8 cellular contexts compared by ENCODE assay signal in the genomic region with DNA sequence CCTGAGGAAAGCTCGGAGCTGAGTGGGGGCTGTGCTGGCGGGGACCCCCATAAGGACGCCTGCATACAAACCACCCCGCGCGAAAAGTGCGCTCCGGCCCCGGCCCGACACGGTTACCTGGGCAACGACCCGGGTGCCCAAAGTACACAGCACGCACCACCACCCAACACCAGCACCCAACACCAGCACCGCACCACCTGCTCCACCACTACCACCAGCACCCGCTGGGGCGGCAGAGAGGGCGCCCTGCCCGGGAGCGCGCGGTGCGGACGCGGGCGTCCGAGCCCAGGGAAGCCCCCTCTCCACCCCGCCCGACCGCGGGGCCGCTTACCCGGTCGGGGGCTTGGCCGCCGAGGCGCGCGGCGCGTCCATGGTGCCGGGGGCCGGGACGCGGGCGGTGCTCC. TPM values are rescaled to one million over a fixed set of nuclear protein-coding genes. Genes with fewer than 3 reads are reported as not detected.
DNase-seq lines count a peak whose midpoint lies in the region; ATAC-seq and FAIRE-seq lines count a peak whose summit lies in the region.

No MANE protein-coding gene starts in this region.

- peaks cover 6% of the 10 kb centered on the region in 2 experiments for H3K4me1 ChIP-seq in trophoblast cell (ENCODE audit: control insufficient read depth in 1 of 2, insufficient read depth in 2 of 2, low read length in 2 of 2)

- no peak overlapping the region for H3K23ac ChIP-seq in trophoblast cell (ENCODE audit: low read length)

- peak overlapping the region; percentile 48 for H3K14ac ChIP-seq in trophoblast cell (ENCODE audit: low read length)

- H2BK120ac ChIP-seq in trophoblast cell (ENCODE audit: insufficient read depth, low read length, poor library complexity) = no peak overlapping the region

- peak overlapping the region; percentile 37 for H3K9ac ChIP-seq in trophoblast cell (ENCODE audit: low read length)

- H3K27ac ChIP-seq in trophoblast cell (ENCODE audit: low read depth, low read length) = no peak overlapping the region

- H3K4me3 ChIP-seq in trophoblast cell (ENCODE audit: low read depth, low read length) = peak overlapping the region; percentile 80

- peaks cover 4% of the 10 kb centered on the region for H3K79me2 ChIP-seq in trophoblast cell (ENCODE audit: control insufficient read depth, insufficient read depth, low read length, poor library complexity)

- peak; percentile 62 for DNase-seq in ELF-1 (ENCODE audit: low read depth, low spot score)
- DNase-seq in NCI-H526 treated with DMSO at 0.1 percent for 48 hours (lab: John Stamatoyannopoulos, UW) = peak; percentile 45
- peak; percentile 42 to 66 for DNase-seq in frontal cortex (ENCODE audit: low spot score in 2 of 2)
- DNase-seq in trophoblast cell = peak; percentile 71 to 74
- no peak for DNase-seq in activated effector memory CD4-positive, alpha-beta T cell treated with anti-CD3 and anti-CD28 coated beads, Interleukin-2, amount 50 U/mL, for 16 hours
- no peak for DNase-seq in NOMO-1 treated with DMSO at 0.1 percent for 48 hours (lab: John Stamatoyannopoulos, UW; ENCODE audit: unreplicated experiment)
- no peak for DNase-seq in iPS-NIHi11 (ENCODE audit: low spot score)

- H4K8ac ChIP-seq in trophoblast cell (ENCODE audit: low read depth, low read length) = peak overlapping the region; percentile 13

- H3K27me3 ChIP-seq in trophoblast cell (ENCODE audit: insufficient read depth, low read length) = no peaks in the 10 kb centered on the region

- H3K18ac ChIP-seq in trophoblast cell (ENCODE audit: low read length) = peak overlapping the region; percentile 42

- no peak overlapping the region for H2BK12ac ChIP-seq in trophoblast cell (ENCODE audit: low read length)

- no CpG with 5 or more reads among the region's 46 CpGs for WGBS in trophoblast cell (ENCODE audit: extremely low coverage, insufficient coverage, insufficient read length)

- no peak for FAIRE-seq in frontal cortex (lab: Jason Lieb, UNC)

- H2AFZ ChIP-seq in trophoblast cell (ENCODE audit: insufficient read depth, low read length, poor library complexity) = peak overlapping the region; percentile 7

- no peak overlapping the region for H4K91ac ChIP-seq in trophoblast cell (ENCODE audit: low read depth, low read length)

- H2AK5ac ChIP-seq in trophoblast cell (ENCODE audit: low read length) = no peak overlapping the region

- H3K36me3 ChIP-seq in trophoblast cell (ENCODE audit: control insufficient read depth in 1 of 2, insufficient read depth in 2 of 2, low read length in 2 of 2) = no peaks in the 10 kb centered on the region

- H3K4ac ChIP-seq in trophoblast cell (ENCODE audit: low read depth, low read length) = peak overlapping the region; percentile 27

- no peak overlapping the region for H4K12ac ChIP-seq in trophoblast cell (ENCODE audit: low read depth, low read length)

- ATAC-seq in HG03442 (IDR thresholded peaks at IDR 0.05; ENCODE audit: unreplicated experiment) = no peak

- peaks cover 5% of the 10 kb centered on the region for H3K79me1 ChIP-seq in trophoblast cell (ENCODE audit: low read length)

- H3K4me2 ChIP-seq in trophoblast cell (ENCODE audit: low read length) = peak overlapping the region; percentile 85

- H3K9me3 ChIP-seq in trophoblast cell (ENCODE audit: insufficient read depth, low read depth, low read length) = no peaks in the 10 kb centered on the region

- H2BK5ac ChIP-seq in trophoblast cell (ENCODE audit: low read depth, low read length, poor library complexity) = no peak overlapping the region

RNA-seq across cellular contexts. Expression of a gene that starts 0.3 kb away (rescaled TPM):
- total RNA-seq in frontal cortex = 2.4 TPM
- polyA plus RNA-seq in trophoblast cell (2013) = 21.2 and 22.2 TPM in 2 replicates

Comparison
In these comparisons a context has a peak if more than half of its experiments do, and no peak if none do; other contexts are left out.
1. DNase-seq: peak in ELF-1 (single experiment), NCI-H526 treated with DMSO at 0.1 percent for 48 hours (single experiment), frontal cortex (2 of 2) and trophoblast cell (2 of 2); none in activated effector memory CD4-positive, alpha-beta T cell treated with anti-CD3 and anti-CD28 coated beads, Interleukin-2, amount 50 U/mL, for 16 hours (single experiment), NOMO-1 treated with DMSO at 0.1 percent for 48 hours (single experiment) and iPS-NIHi11 (single experiment).